ENCODE assay signal across 14 cellular contexts in genomic region chr19:50327013-50327412, GRCh38. TPM values are rescaled to one million over a fixed set of nuclear protein-coding genes. Genes with fewer than 3 reads are reported as not detected.
DNase-seq lines count a peak whose midpoint lies in the region; ATAC-seq and TF ChIP-seq lines count a peak whose summit lies in the region.
"Had no signal": no experiment of that assay in that cellular context is flagged by ENCODE, and none has a peak within 500 bp of the region (broad histone marks: within the 10 kb centered on the region; RNA-seq: fewer than 3 reads in every experiment).

No MANE protein-coding gene starts in this region.

- CTCF ChIA-PET in WTC11 (lab: Charles Lee), result no interaction called here

- peak overlapping the region; percentile 63; the same call in 1 of the 2 replicates for H3K4me3 ChIP-seq in iPS-18c (ENCODE audit: insufficient read depth, low read depth, low read length)
- no peak overlapping the region for H3K4me3 ChIP-seq in breast epithelium

- no peak overlapping the region for H3K27ac ChIP-seq in breast epithelium

- peaks cover 2% of the 10 kb centered on the region for H3K36me3 Mint-ChIP-seq in activated naive CD8-positive, alpha-beta T cell
- peaks cover 10% of the 10 kb centered on the region for H3K36me3 Mint-ChIP-seq in activated naive CD8-positive, alpha-beta T cell treated with anti-CD3 and anti-CD28 coated beads for 36 hours
- H3K36me3 Mint-ChIP-seq in WTC11, result peaks cover 8% of the 10 kb centered on the region
- H3K36me3 Mint-ChIP-seq in type B pancreatic cell, result no peaks in the 10 kb centered on the region

- intact Hi-C loops in breast epithelium (cut with DNase I; ENCODE audit: low total_unique reads), result no loop called here

- TF ChIP-seq CTCF in WTC11 (IDR thresholded peaks at IDR 0.05), result no peak
- TF ChIP-seq CTCF in type B pancreatic cell (conservative IDR thresholded peaks at IDR 0.05), result no peak
- no peak for TF ChIP-seq CTCF in breast epithelium (IDR thresholded peaks at IDR 0.05)

- H3K27ac Mint-ChIP-seq in activated naive CD8-positive, alpha-beta T cell, result peak overlapping the region; percentile 2
- H3K27ac Mint-ChIP-seq in activated naive CD8-positive, alpha-beta T cell treated with anti-CD3 and anti-CD28 coated beads for 36 hours, result no peak overlapping the region
- H3K27ac Mint-ChIP-seq in WTC11 (no peak overlapping the region), type B pancreatic cell (peak overlapping the region; percentile 74)

- POLR2A ChIA-PET in WTC11 (lab: Charles Lee), result no interaction called here

- H3K9me3 Mint-ChIP-seq in activated naive CD8-positive, alpha-beta T cell (ENCODE audit: low read depth), result no peaks in the 10 kb centered on the region
- H3K9me3 Mint-ChIP-seq in activated naive CD8-positive, alpha-beta T cell treated with anti-CD3 and anti-CD28 coated beads for 36 hours, result peaks cover 8% of the 10 kb centered on the region
- H3K9me3 Mint-ChIP-seq in WTC11 (no peaks in the 10 kb centered on the region), type B pancreatic cell (no peaks in the 10 kb centered on the region)

- H3K4me3 Mint-ChIP-seq in activated naive CD8-positive, alpha-beta T cell, result peak overlapping the region; percentile 42
- no peak overlapping the region for H3K4me3 Mint-ChIP-seq in activated naive CD8-positive, alpha-beta T cell treated with anti-CD3 and anti-CD28 coated beads for 36 hours
- H3K4me3 Mint-ChIP-seq in WTC11 (peak overlapping the region; percentile 84), type B pancreatic cell (peak overlapping the region; percentile 84)

- no peak for DNase-seq in activated naive CD8-positive, alpha-beta T cell treated with anti-CD3 and anti-CD28 coated beads for 36 hours
- no peak for DNase-seq in WTC11 (ENCODE audit: low spot score)
- DNase-seq in type B pancreatic cell (ENCODE audit: extremely low spot score, unreplicated experiment), result no peak
- no peak for DNase-seq in NCI-H1105 treated with DMSO at 0.1 percent for 48 hours (lab: John Stamatoyannopoulos, UW)
- no peak for DNase-seq in HK-2 (ENCODE audit: unreplicated experiment)
- DNase-seq in breast epithelium (ENCODE audit: low spot score in 2 of 2), result no peak
- DNase-seq: activated CD4-positive, CD25-positive, alpha-beta regulatory T cell treated with anti-CD3 and anti-CD28 coated beads, Interleukin-2, amount 50 U/mL, for 72 hours; AML-193; MV-4-11; SK-N-SH; stimulated activated CD4-positive, alpha-beta T cell treated with anti-CD3 and anti-CD28 coated beads, Interleukin-1b, Interleukin-23, amount 100 ng/mL, for 48 hours had no signal

- no peaks in the 10 kb centered on the region for H3K36me3 ChIP-seq in breast epithelium

- peaks cover 3 to 12% of the 10 kb centered on the region in 2 donors for H3K4me1 ChIP-seq in breast epithelium

- H3K9me3 ChIP-seq in iPS-18c (ENCODE audit: control insufficient read depth, insufficient read depth, low read length) (no peaks in the 10 kb centered on the region), breast epithelium (no peaks in the 10 kb centered on the region)
- H3K9me3 ChIP-seq: SK-N-SH had no signal

- peaks cover 18% of the 10 kb centered on the region for H3K27me3 Mint-ChIP-seq in activated naive CD8-positive, alpha-beta T cell
- peaks cover 71% of the 10 kb centered on the region for H3K27me3 Mint-ChIP-seq in activated naive CD8-positive, alpha-beta T cell treated with anti-CD3 and anti-CD28 coated beads for 36 hours
- H3K27me3 Mint-ChIP-seq in WTC11 (ENCODE audit: low read depth) (peaks cover 31% of the 10 kb centered on the region), type B pancreatic cell (peaks cover 41% of the 10 kb centered on the region)

- peaks cover 40% of the 10 kb centered on the region for H3K4me1 Mint-ChIP-seq in activated naive CD8-positive, alpha-beta T cell (ENCODE audit: low read depth)
- peaks cover 34% of the 10 kb centered on the region for H3K4me1 Mint-ChIP-seq in activated naive CD8-positive, alpha-beta T cell treated with anti-CD3 and anti-CD28 coated beads for 36 hours
- H3K4me1 Mint-ChIP-seq in WTC11 (peaks cover 50% of the 10 kb centered on the region), type B pancreatic cell (ENCODE audit: unreplicated experiment) (peaks cover 26% of the 10 kb centered on the region)

- TF ChIP-seq POLR2A in breast epithelium (IDR thresholded peaks at IDR 0.05), result no peak

- ATAC-seq in WTC11, result no peak

- H3K27me3 ChIP-seq in breast epithelium, result peaks cover 3 to 20% of the 10 kb centered on the region in 2 donors

TF ChIP-seq in WTC11, 78 proteins besides CTCF, POLR2A, EP300 and RAD21:
- TF ChIP-seq NFATC4 (CRISPR knock-in tag; IDR thresholded peaks at IDR 0.05) (no peak), TEAD4 (CRISPR knock-in tag; IDR thresholded peaks at IDR 0.05) (no peak), CREB1 (CRISPR knock-in tag; IDR thresholded peaks at IDR 0.05) (no peak), ERG (CRISPR knock-in tag; IDR thresholded peaks at IDR 0.05) (no peak), PRRX2 (CRISPR knock-in tag; IDR thresholded peaks at IDR 0.05) (no peak)
- TF ChIP-seq, protein P1, sequence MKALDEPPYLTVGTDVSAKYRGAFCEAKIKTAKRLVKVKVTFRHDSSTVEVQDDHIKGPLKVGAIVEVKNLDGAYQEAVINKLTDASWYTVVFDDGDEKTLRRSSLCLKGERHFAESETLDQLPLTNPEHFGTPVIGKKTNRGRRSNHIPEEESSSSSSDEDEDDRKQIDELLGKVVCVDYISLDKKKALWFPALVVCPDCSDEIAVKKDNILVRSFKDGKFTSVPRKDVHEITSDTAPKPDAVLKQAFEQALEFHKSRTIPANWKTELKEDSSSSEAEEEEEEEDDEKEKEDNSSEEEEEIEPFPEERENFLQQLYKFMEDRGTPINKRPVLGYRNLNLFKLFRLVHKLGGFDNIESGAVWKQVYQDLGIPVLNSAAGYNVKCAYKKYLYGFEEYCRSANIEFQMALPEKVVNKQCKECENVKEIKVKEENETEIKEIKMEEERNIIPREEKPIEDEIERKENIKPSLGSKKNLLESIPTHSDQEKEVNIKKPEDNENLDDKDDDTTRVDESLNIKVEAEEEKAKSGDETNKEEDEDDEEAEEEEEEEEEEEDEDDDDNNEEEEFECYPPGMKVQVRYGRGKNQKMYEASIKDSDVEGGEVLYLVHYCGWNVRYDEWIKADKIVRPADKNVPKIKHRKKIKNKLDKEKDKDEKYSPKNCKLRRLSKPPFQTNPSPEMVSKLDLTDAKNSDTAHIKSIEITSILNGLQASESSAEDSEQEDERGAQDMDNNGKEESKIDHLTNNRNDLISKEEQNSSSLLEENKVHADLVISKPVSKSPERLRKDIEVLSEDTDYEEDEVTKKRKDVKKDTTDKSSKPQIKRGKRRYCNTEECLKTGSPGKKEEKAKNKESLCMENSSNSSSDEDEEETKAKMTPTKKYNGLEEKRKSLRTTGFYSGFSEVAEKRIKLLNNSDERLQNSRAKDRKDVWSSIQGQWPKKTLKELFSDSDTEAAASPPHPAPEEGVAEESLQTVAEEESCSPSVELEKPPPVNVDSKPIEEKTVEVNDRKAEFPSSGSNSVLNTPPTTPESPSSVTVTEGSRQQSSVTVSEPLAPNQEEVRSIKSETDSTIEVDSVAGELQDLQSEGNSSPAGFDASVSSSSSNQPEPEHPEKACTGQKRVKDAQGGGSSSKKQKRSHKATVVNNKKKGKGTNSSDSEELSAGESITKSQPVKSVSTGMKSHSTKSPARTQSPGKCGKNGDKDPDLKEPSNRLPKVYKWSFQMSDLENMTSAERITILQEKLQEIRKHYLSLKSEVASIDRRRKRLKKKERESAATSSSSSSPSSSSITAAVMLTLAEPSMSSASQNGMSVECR (CRISPR knock-in tag; IDR thresholded peaks at IDR 0.05; ENCODE audit: borderline replicate concordance), result no peak
- TF ChIP-seq, protein P2, sequence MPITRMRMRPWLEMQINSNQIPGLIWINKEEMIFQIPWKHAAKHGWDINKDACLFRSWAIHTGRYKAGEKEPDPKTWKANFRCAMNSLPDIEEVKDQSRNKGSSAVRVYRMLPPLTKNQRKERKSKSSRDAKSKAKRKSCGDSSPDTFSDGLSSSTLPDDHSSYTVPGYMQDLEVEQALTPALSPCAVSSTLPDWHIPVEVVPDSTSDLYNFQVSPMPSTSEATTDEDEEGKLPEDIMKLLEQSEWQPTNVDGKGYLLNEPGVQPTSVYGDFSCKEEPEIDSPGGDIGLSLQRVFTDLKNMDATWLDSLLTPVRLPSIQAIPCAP (CRISPR knock-in tag; IDR thresholded peaks at IDR 0.05), result no peak

RNA-seq across cellular contexts. Expression of gene KCNC3, which starts 2.2 kb away (rescaled TPM):
- total RNA-seq in activated naive CD8-positive, alpha-beta T cell treated with anti-CD3 and anti-CD28 coated beads for 36 hours, result under 1 TPM; 0.56 to 0.64 TPM
- total RNA-seq in WTC11 (2021), result 8.5 to 10.1 TPM (median 10.0 TPM) in 3 replicates
- 9.5 and 11.2 TPM in 2 replicates for total RNA-seq in type B pancreatic cell (ENCODE audit: low replicate concordance)
- total RNA-seq in breast epithelium, result 1 to 10 TPM in 2 of 3 donors, under 1 TPM in 1; 0.32 to 3.7 (median 1.6) TPM

RNA-seq across cellular contexts. Expression of gene NAPSA, which starts 38.4 kb away (rescaled TPM):
- 10 to 100 TPM; 16.1 to 18.1 TPM for total RNA-seq in activated naive CD8-positive, alpha-beta T cell treated with anti-CD3 and anti-CD28 coated beads for 36 hours
- 2.4 to 3.1 TPM (median 2.7 TPM) in 3 replicates for total RNA-seq in WTC11 (2021)
- total RNA-seq in type B pancreatic cell (ENCODE audit: low replicate concordance), result 2.3 and 6.0 TPM in 2 replicates
- total RNA-seq in breast epithelium, result 1 to 10 TPM in 2 of 3 donors, under 1 TPM in 1; 0.80 to 1.8 (median 1.6) TPM
- total RNA-seq: Daoy had no signal

RNA-seq across cellular contexts. Expression of gene NR1H2, which starts 49.2 kb away (rescaled TPM):
- 10 to 100 TPM; 49.6 TPM for total RNA-seq in activated naive CD8-positive, alpha-beta T cell treated with anti-CD3 and anti-CD28 coated beads for 36 hours
- total RNA-seq in WTC11 (2021), result 40.5 to 45.8 TPM (median 41.0 TPM) in 3 replicates
- 30.3 and 41.0 TPM in 2 replicates for total RNA-seq in type B pancreatic cell (ENCODE audit: low replicate concordance)
- 100 to 1,000 TPM in 1 of 3 donors, 10 to 100 TPM in 2; 71.0 to 105 (median 87.5) TPM for total RNA-seq in breast epithelium

RNA-seq across cellular contexts. Expression of gene POLD1, which starts 57.1 kb away (rescaled TPM):
- 100 to 1,000 TPM; 191 to 196 TPM for total RNA-seq in activated naive CD8-positive, alpha-beta T cell treated with anti-CD3 and anti-CD28 coated beads for 36 hours
- total RNA-seq in WTC11 (2021) (163 to 179 TPM (median 178 TPM) in 3 replicates), type B pancreatic cell (ENCODE audit: low replicate concordance) (43.6 and 91.8 TPM in 2 replicates), breast epithelium (10 to 100 TPM; 13.8 to 17.3 (median 16.0) TPM)

Comparison
In these comparisons a context has a peak if more than half of its experiments do, and no peak if none do; other contexts are left out.
1. H3K27ac Mint-ChIP-seq: peak in activated naive CD8-positive, alpha-beta T cell (single experiment) and type B pancreatic cell (single experiment); none in activated naive CD8-positive, alpha-beta T cell treated with anti-CD3 and anti-CD28 coated beads for 36 hours (single experiment) and WTC11 (single experiment).